ENCODE assay signal across 8 cellular contexts in the genomic region with DNA sequence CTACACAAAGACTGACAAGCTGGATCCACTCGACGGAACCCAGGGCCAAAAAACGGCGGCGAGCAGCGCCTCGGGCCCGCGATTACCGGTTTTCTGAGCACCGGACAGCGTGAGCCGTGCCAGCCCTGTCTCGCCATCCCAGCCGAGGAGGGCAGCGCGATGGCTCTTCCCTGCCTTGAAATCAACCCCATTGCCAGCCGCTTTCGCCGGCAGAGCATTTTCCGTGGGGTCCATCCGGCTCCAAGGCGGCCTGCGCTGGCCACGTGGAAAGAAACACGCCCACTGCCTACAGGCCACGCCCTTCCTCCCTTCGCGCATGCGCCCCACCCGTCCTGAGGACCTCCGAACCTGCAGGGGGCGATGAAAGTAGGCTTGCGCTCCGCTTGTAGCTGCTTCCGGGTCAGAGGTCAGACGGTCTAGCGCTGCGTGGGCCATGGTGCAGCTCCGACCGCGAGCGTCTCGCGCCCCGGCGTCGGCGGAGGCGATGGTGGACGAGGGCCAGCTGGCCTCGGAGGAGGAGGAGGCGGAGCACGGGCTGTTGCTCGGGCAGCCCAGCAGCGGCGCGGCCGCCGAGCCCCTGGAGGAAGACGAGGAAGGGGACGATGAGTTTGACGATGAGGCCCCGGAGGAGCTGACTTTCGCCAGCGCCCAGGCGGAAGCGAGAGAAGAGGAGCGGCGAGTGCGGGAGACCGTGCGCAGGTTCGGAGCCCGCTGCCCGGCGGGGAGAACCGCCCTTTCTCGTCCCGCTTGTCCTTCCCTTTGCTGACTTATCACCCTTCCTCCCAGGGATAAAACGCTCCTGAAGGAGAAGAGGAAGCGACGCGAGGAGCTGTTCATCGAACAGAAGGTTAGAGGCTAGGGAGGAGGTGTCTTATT. TPM values are rescaled to one million over a fixed set of nuclear protein-coding genes. Genes with fewer than 3 reads are reported as not detected.
DNase-seq lines count a peak whose midpoint lies in the region; ATAC-seq and TF ChIP-seq lines count a peak whose summit lies in the region.

TSS of gene NOL7 (plus strand) at position 410 of the 876 bp plus-strand sequence. CDS start at position 434, 24 bp downstream.

- H3K27me3 ChIP-seq in ovary: no peaks in the 10 kb centered on the region
- H3K27me3 ChIP-seq in thyroid gland: no peaks in the 10 kb centered on the region

- peak within 1 kb of the TSS; percentile 97 for H3K4me3 ChIP-seq in GM12864 (ENCODE audit: low read depth, low read length)
- peak within 1 kb of the TSS; percentile 98 for H3K4me3 ChIP-seq in ovary
- peak within 1 kb of the TSS; percentile 45 to 96 (median 65) for H3K4me3 ChIP-seq in thyroid gland (replicated peaks in 1 of 3)

- peak within 1 kb of the TSS; percentile 99 for H3K4me3 Mint-ChIP-seq in activated naive CD8-positive, alpha-beta T cell treated with anti-CD3 and anti-CD28 coated beads for 36 hours

- TF ChIP-seq EP300 in ovary (IDR thresholded peaks at IDR 0.05): no peak

- peaks cover 1% of the 10 kb centered on the region for H3K4me1 ChIP-seq in ovary (ENCODE audit: insufficient read depth)
- H3K4me1 ChIP-seq in thyroid gland: peaks cover 7 to 32% of the 10 kb centered on the region in 2 donors

- H3K9me3 Mint-ChIP-seq in activated naive CD8-positive, alpha-beta T cell treated with anti-CD3 and anti-CD28 coated beads for 36 hours: no peaks in the 10 kb centered on the region

- H3K27ac ChIP-seq in ovary: peak within 1 kb of the TSS; percentile 10 to 78
- H3K27ac ChIP-seq in thyroid gland: peak within 1 kb of the TSS; percentile 68 to 82 (median 74)

- peak; percentile 94 for TF ChIP-seq CTCF in GM12864 (IDR thresholded peaks at IDR 0.05; ENCODE audit: low read depth, low read length, missing control alignments)
- peak; percentile 96 to 99 (median 98) for TF ChIP-seq CTCF in ovary (IDR thresholded peaks at IDR 0.05)
- peak; percentile 51 to 98 (median 89) for TF ChIP-seq CTCF in thyroid gland (IDR thresholded peaks at IDR 0.05)

- peaks cover 45% of the 10 kb centered on the region for H3K4me1 Mint-ChIP-seq in activated naive CD8-positive, alpha-beta T cell treated with anti-CD3 and anti-CD28 coated beads for 36 hours

- peaks cover 4% of the 10 kb centered on the region for H3K27me3 Mint-ChIP-seq in activated naive CD8-positive, alpha-beta T cell treated with anti-CD3 and anti-CD28 coated beads for 36 hours

- WGBS in ovary, 3 donors: 0% methylated on average over 41 to 85 of the region's 85 CpGs
- WGBS in thyroid gland, 2 donors: 0% methylated on average over 29 to 36 of the region's 85 CpGs

- H3K27ac Mint-ChIP-seq in activated naive CD8-positive, alpha-beta T cell treated with anti-CD3 and anti-CD28 coated beads for 36 hours: peak within 1 kb of the TSS; percentile 89

- intact Hi-C loops in head of caudate nucleus (cut with DNase I): loop anchor here (1.0 to 5.0 kb wide), 3 partner anchors 41 to 197 kb away; partner anchors contain the start of genes MCUR1, RANBP9 and SIRT5
- intact Hi-C loops in ovary (cut with DNase I): loop anchor here (5.0 to 10.0 kb wide), 6 partner anchors 90 to 180 kb away; partner anchors contain the start of gene RANBP9 (in 2 of the 4)
- intact Hi-C loops in thyroid gland (cut with DNase I): loop anchor here (5.0 kb wide), 1 partner anchor 97 kb away; the partner anchor contains the start of gene RANBP9

- TF ChIP-seq POLR2A in ovary (IDR thresholded peaks at IDR 0.05) (peak; percentile 77), thyroid gland (IDR thresholded peaks at IDR 0.05) (peak; percentile 34 to 93)

- no peaks in the 10 kb centered on the region for H3K36me3 ChIP-seq in ovary
- H3K36me3 ChIP-seq in thyroid gland: peaks cover 23 to 31% of the 10 kb centered on the region in 2 donors

- H3K36me3 Mint-ChIP-seq in activated naive CD8-positive, alpha-beta T cell treated with anti-CD3 and anti-CD28 coated beads for 36 hours: peaks cover 35% of the 10 kb centered on the region

- ATAC-seq in HG02623 (IDR thresholded peaks at IDR 0.05; ENCODE audit: unreplicated experiment): peak; percentile 89

- DNase-seq in GM12864 (ENCODE audit: low read depth): peak; percentile 97
- DNase-seq in NCI-H1105 (lab: John Stamatoyannopoulos, UW): peak; percentile 99
- peak; percentile 93 for DNase-seq in SKM-1 treated with dmso at 0.1 percent for 144 hours (lab: John Stamatoyannopoulos, UW; ENCODE audit: unreplicated experiment)
- DNase-seq in activated naive CD8-positive, alpha-beta T cell treated with anti-CD3 and anti-CD28 coated beads for 36 hours: peak; percentile 97
- peak; percentile 93 to 99 (median 97) for DNase-seq in head of caudate nucleus
- DNase-seq in ovary: peak; percentile 98 to 100 (median 99)
- DNase-seq in thyroid gland: peak; percentile 97

- no peaks in the 10 kb centered on the region for H3K9me3 ChIP-seq in ovary
- no peaks in the 10 kb centered on the region for H3K9me3 ChIP-seq in thyroid gland

RNA-seq across cellular contexts. Expression of gene NOL7, which starts in this region (rescaled TPM):
- total RNA-seq in activated naive CD8-positive, alpha-beta T cell treated with anti-CD3 and anti-CD28 coated beads for 36 hours: 100 to 1,000 TPM; 121 to 123 TPM
- total RNA-seq in ovary (10 to 100 TPM; 49.3 to 77.7 (median 58.6) TPM), thyroid gland (100 to 1,000 TPM in 2 of 4 donors, 10 to 100 TPM in 2; 62.9 to 133 (median 101) TPM)
- polyA plus RNA-seq in ovary: 10 to 100 TPM; 63.6 to 67.5 TPM

Comparison
In these comparisons a context has a peak if more than half of its experiments do, and no peak if none do; other contexts are left out.
1. Peak in every context shown above with its lines: DNase-seq, ATAC-seq, H3K4me3 ChIP-seq and H3K27ac ChIP-seq.